19 cellular contexts compared by ENCODE assay signal in the genomic region with DNA sequence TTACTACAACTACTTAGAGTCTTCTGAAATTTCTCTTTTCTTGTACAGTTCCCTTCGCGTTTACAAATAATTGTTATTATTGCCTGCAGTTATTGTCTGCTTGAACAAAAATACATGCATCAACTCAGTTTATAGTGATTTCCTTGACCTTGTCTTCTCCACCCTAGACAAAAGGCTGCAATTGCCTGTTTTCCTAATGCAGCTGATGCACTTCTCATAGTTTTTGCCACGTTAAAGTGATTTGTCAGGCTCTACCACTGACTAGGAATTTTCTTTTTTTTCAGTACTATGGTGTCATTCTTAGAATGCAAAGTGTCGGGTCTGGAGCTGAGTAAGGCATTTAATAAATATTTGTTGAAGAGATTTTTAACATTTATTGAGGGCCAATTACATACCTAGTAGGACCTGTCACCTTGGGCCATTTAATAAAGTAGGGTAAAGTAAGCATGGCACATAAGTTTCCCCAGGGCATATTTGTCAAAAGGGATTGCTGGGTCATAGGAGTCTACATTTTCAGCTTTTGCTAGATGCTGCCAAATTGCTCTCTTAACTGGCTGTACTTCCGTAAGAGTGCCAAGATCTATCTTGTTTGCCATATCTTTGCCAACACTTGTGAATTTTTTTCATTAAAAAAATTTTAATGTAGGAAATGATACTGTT. TPM values are rescaled to one million over a fixed set of nuclear protein-coding genes. Genes with fewer than 3 reads are reported as not detected.
DNase-seq lines count a peak whose midpoint lies in the region; ATAC-seq and TF ChIP-seq lines count a peak whose summit lies in the region.
"Had no signal": no experiment of that assay in that cellular context is flagged by ENCODE, and none has a peak within 500 bp of the region (broad histone marks: within the 10 kb centered on the region; RNA-seq: fewer than 3 reads in every experiment).

No MANE protein-coding gene starts in this region.

- TF ChIP-seq RAD21 in SK-N-SH (IDR thresholded peaks at IDR 0.05; ENCODE audit: low read length), result no peak

- H3K4me3 Mint-ChIP-seq in progenitor cell of endocrine pancreas (ENCODE audit: low read depth), result no peak overlapping the region
- H3K4me3 Mint-ChIP-seq: activated naive CD4-positive, alpha-beta T cell treated with anti-CD3 and anti-CD28 coated beads for 36 hours had no signal

- H3K4me1 Mint-ChIP-seq in progenitor cell of endocrine pancreas (ENCODE audit: low read depth), result peaks cover 11% of the 10 kb centered on the region

- in situ Hi-C loops in G401 (cut with HindIII; ENCODE audit: low sequenced_read_pairs), result no loop called here

- H3K9me3 ChIP-seq in SK-N-SH (no peaks in the 10 kb centered on the region), hepatocyte (ENCODE audit: low read depth) (no peaks in the 10 kb centered on the region)
- H3K9me3 ChIP-seq: suprapubic skin had no signal

- peaks cover 3% of the 10 kb centered on the region for H3F3A ChIP-seq in SK-N-SH (replicated peaks; ENCODE audit: insufficient read depth)

- no peak for ATAC-seq in HG02870 (IDR thresholded peaks at IDR 0.05; ENCODE audit: unreplicated experiment)

- no peaks in the 10 kb centered on the region for H3K27me3 Mint-ChIP-seq in progenitor cell of endocrine pancreas

- H3K4me2 ChIP-seq in SK-N-SH, result 0 out of 2 replicates have a peak overlapping the region, but pooled peaks have one; percentile 25
- H3K4me2 ChIP-seq in hepatocyte, result peak overlapping the region; percentile 26

- H3K27ac ChIP-seq in SK-N-SH (ENCODE audit: low read depth in 2 of 2, low read length in 1 of 2) (peak overlapping the region; percentile 24 to 82; a peak in 3 of 4 replicates), hepatocyte (no peak overlapping the region)
- H3K27ac ChIP-seq: suprapubic skin had no signal

- H3K9me3 Mint-ChIP-seq in progenitor cell of endocrine pancreas (ENCODE audit: low read depth), result no peaks in the 10 kb centered on the region
- H3K9me3 Mint-ChIP-seq: activated naive CD4-positive, alpha-beta T cell treated with anti-CD3 and anti-CD28 coated beads for 36 hours had no signal

- no peak overlapping the region for H3K4me3 ChIP-seq in SK-N-SH (ENCODE audit: low read depth in 2 of 2, low read length in 1 of 2)
- no peak overlapping the region for H3K4me3 ChIP-seq in hepatocyte
- H3K4me3 ChIP-seq: suprapubic skin had no signal

- peaks cover 2% of the 10 kb centered on the region for H3K36me3 Mint-ChIP-seq in progenitor cell of endocrine pancreas (ENCODE audit: insufficient read depth)

- CTCF ChIA-PET in SK-N-SH (lab: Yijun Ruan, JAX), result interaction anchor here (0.6 to 2.9 kb wide), 6 partner anchors 15 to 194 kb away, joined by 3 to 10 read pairs (median 3); no protein-coding TSS in a partner anchor

- peaks cover 30% of the 10 kb centered on the region for H4K20me1 ChIP-seq in SK-N-SH (ENCODE audit: insufficient read depth)
- peaks cover 96% of the 10 kb centered on the region for H4K20me1 ChIP-seq in hepatocyte (ENCODE audit: insufficient read depth, poor library complexity, severe bottlenecking)

- H3K9me2 ChIP-seq in SK-N-SH, result no peaks in the 10 kb centered on the region
- H3K9me2 ChIP-seq in hepatocyte (replicated peaks; ENCODE audit: insufficient read depth), result no peaks in the 10 kb centered on the region

- H3K27me3 ChIP-seq in SK-N-SH (ENCODE audit: insufficient read depth) (no peaks in the 10 kb centered on the region), hepatocyte (no peaks in the 10 kb centered on the region)
- H3K27me3 ChIP-seq: suprapubic skin had no signal

- no peak for TF ChIP-seq EP300 in SK-N-SH (IDR thresholded peaks at IDR 0.05; ENCODE audit: borderline replicate concordance in 1 of 2, low read depth in 1 of 2, low read length in 1 of 2)

- TF ChIP-seq CTCF in SK-N-SH (IDR thresholded peaks at IDR 0.05) (no peak), hepatocyte (IDR thresholded peaks at IDR 0.05; ENCODE audit: poor library complexity) (no peak), progenitor cell of endocrine pancreas (IDR thresholded peaks at IDR 0.05; ENCODE audit: unreplicated experiment) (no peak)

- peaks cover 21 to 28% of the 10 kb centered on the region in 2 experiments; a peak in 3 of 4 replicates for H3K4me1 ChIP-seq in SK-N-SH (ENCODE audit: control insufficient read depth in 1 of 2, insufficient read depth in 2 of 2, low read depth in 1 of 2, low read length in 1 of 2)
- H3K4me1 ChIP-seq in hepatocyte (ENCODE audit: insufficient read depth), result peaks cover 21% of the 10 kb centered on the region

- H3K79me2 ChIP-seq in SK-N-SH (ENCODE audit: insufficient read depth), result peaks cover 80% of the 10 kb centered on the region
- H3K79me2 ChIP-seq in hepatocyte, result peaks cover 97% of the 10 kb centered on the region

- H3K36me3 ChIP-seq in SK-N-SH (replicated peaks in 1 of 2; ENCODE audit: control insufficient read depth in 1 of 2, insufficient read depth in 2 of 2, low read length in 1 of 2) (peaks cover 5% of the 10 kb centered on the region in 2 experiments), hepatocyte (replicated peaks; ENCODE audit: insufficient read depth, low read depth) (no peaks in the 10 kb centered on the region)
- H3K36me3 ChIP-seq: suprapubic skin had no signal

- 62% methylated on average over 5 of the region's 5 CpGs for WGBS in SK-N-SH (ENCODE audit: low lambda C conversion rate)
- WGBS in hepatocyte (ENCODE audit: low lambda C conversion rate, missing lambda C conversion rate), result 50% methylated on average over 5 of the region's 5 CpGs

- H2AFZ ChIP-seq in SK-N-SH (ENCODE audit: low read depth) (no peak overlapping the region), hepatocyte (no peak overlapping the region)

- DNase-seq in G401 (ENCODE audit: low spot score) (peak; percentile 31), SK-N-SH (no peak), hepatocyte (ENCODE audit: low spot score) (no peak), progenitor cell of endocrine pancreas (ENCODE audit: low spot score, unreplicated experiment) (no peak), cortex of kidney (lab: John Stamatoyannopoulos, UW) (no peak), cerebellar cortex (ENCODE audit: low spot score) (no peak)
- no peak for DNase-seq in activated CD8-positive, alpha-beta memory T cell treated with anti-CD3 and anti-CD28 coated beads, Interleukin-2, amount 50 U/mL, for 4 hours
- DNase-seq: activated CD4-positive, CD25-positive, alpha-beta regulatory T cell treated with anti-CD3 and anti-CD28 coated beads, Interleukin-2, amount 50 U/mL, for 72 hours; activated naive CD4-positive, alpha-beta T cell treated with anti-CD3 and anti-CD28 coated beads for 36 hours; Caco-2; effector memory CD4-positive, alpha-beta T cell; GF-D8; midbrain; NCI-H187; NCI-H774; RPMI8226; T-helper 2 cell had no signal

- H3K9ac ChIP-seq in SK-N-SH, result no peak overlapping the region

- H3K27ac Mint-ChIP-seq in progenitor cell of endocrine pancreas, result peak overlapping the region; percentile 30
- H3K27ac Mint-ChIP-seq: activated naive CD4-positive, alpha-beta T cell treated with anti-CD3 and anti-CD28 coated beads for 36 hours had no signal

- POLR2A ChIA-PET in SK-N-SH (lab: Yijun Ruan, JAX), result interaction anchor here (0.8 kb wide), 1 partner anchor 24 kb away, joined by 3 read pairs; the partner anchor contains the start of gene ACSL3

TF ChIP-seq in SK-N-SH, 30 proteins besides CTCF, POLR2A, EP300 and RAD21 (continues in another document):
- no peak for TF ChIP-seq MXI1 (IDR thresholded peaks at IDR 0.05; ENCODE audit: low read depth, low read length)
- TF ChIP-seq IRF3 (IDR thresholded peaks at IDR 0.05; ENCODE audit: low read depth, low read length), result no peak
- TF ChIP-seq, protein P1, sequence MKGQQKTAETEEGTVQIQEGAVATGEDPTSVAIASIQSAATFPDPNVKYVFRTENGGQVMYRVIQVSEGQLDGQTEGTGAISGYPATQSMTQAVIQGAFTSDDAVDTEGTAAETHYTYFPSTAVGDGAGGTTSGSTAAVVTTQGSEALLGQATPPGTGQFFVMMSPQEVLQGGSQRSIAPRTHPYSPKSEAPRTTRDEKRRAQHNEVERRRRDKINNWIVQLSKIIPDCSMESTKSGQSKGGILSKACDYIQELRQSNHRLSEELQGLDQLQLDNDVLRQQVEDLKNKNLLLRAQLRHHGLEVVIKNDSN (IDR thresholded peaks at IDR 0.05; ENCODE audit: borderline replicate concordance, low read depth), result no peak
- TF ChIP-seq RXRA (IDR thresholded peaks at IDR 0.05; ENCODE audit: borderline replicate concordance, low read depth), result no peak
- no peak for TF ChIP-seq PBX3 (IDR thresholded peaks at IDR 0.05)
- no peak for TF ChIP-seq FOSL2 (IDR thresholded peaks at IDR 0.05; ENCODE audit: borderline replicate concordance, low read depth)
- TF ChIP-seq FOXJ3 (CRISPR knock-in tag; IDR thresholded peaks at IDR 0.05), result no peak
- TF ChIP-seq NFIC (IDR thresholded peaks at IDR 0.05; ENCODE audit: borderline replicate concordance), result no peak
- no peak for TF ChIP-seq RCOR1 (IDR thresholded peaks at IDR 0.05; ENCODE audit: low read length)
- no peak for TF ChIP-seq TAF1 (IDR thresholded peaks at IDR 0.05; ENCODE audit: borderline replicate concordance, low read depth, low read length)
- no peak for TF ChIP-seq FOXM1 (IDR thresholded peaks at IDR 0.05; ENCODE audit: low read depth)

RNA-seq across cellular contexts. Expression of gene ACSL3, which starts 24.1 kb away (rescaled TPM):
- total RNA-seq in G401 (2014; rRNA removed; shearing (Covaris generic)), result 90.3 and 124 TPM in 2 replicates
- polyA plus RNA-seq in SK-N-SH (2012; rRNA removed) (15.7 and 25.2 TPM in 2 replicates), hepatocyte (78.1 and 82.1 TPM in 2 replicates)
- 23.5 and 24.5 TPM in 2 replicates for polyA plus RNA-seq in SK-N-SH (2012; cell fraction: cytosol; rRNA removed)
- 9.1 and 18.4 TPM in 2 replicates for polyA plus RNA-seq in SK-N-SH (2012; cell fraction: nucleus; rRNA removed)
- total RNA-seq in hepatocyte (123 and 133 TPM in 2 replicates), progenitor cell of endocrine pancreas (66.9 and 73.8 TPM in 2 replicates)
